Comparison of ENCODE assay signal across 31 cellular contexts in the genomic region with DNA sequence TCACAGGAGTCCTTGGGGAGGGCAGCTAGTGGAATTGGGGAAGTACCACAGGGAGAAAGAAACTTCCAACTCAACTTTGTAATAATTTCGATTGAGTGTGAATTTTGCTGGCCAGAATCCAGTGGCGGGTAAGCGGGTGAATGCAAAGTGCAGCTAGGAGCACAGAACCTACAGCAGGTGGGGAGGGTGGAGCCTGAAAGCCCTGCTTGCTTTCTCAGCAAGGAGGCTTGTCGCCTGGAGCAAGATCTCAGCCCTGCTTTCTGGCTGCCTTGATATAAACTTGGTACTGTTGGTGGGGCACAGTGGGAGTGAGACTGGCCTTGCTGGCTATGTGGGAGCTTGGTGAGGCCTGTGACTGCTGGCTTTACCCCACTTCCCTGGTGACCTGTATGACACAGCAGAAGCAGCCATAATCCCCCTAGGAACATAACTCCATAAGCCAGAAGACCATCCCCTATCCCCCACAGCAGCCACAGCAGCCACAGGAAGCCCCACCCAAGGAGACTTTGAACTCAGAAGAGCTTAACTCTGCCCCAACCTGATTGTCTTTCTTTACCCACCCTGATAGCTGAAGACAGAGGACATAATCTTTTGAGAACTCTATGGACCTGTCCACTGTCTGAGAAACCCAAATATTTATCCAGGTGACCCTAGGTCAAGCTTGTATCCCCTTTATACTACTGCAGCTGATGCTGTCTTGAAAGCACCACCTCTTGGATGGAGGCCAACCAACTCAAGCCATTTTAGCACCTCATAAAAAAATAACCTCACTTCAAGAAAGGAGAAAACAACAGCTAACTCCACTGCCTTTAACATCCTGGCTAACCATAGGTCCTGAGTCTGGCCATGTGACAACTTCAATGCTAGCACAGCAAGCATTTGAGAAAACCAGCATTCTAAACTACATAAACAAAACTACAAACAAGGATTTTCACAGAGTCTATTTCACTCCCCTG.
"Had no signal": no experiment of that assay in that cellular context is flagged by ENCODE, and none has a peak within 500 bp of the region (broad histone marks: within the 10 kb centered on the region; RNA-seq: fewer than 3 reads in every experiment).

No MANE protein-coding gene starts in this region.

- H3K36me3 ChIP-seq: adrenal gland, gastroesophageal sphincter, ovary, sigmoid colon, upper lobe of left lung, vagina, WERI-Rb-1 had no signal

- H3K27ac Mint-ChIP-seq: activated CD4-positive, alpha-beta memory T cell treated with anti-CD3 and anti-CD28 coated beads for 36 hours; activated naive CD4-positive, alpha-beta T cell treated with anti-CD3 and anti-CD28 coated beads for 36 hours; activated naive CD8-positive, alpha-beta T cell treated with anti-CD3 and anti-CD28 coated beads for 36 hours; activated T-helper 1 cell treated with anti-CD3 and anti-CD28 coated beads, Interleukin-12 subunit alpha, Interleukin-12 subunit beta, Interleukin-2, Interleukin-4 antibody, amounts not matched to agents 30 ng/mL and 10 ng/mL and 1 ng/mL, durations not matched to agents 14 hours and 24 hours and 36 hours; effector memory CD8-positive, alpha-beta T cell; naive thymus-derived CD4-positive, alpha-beta T cell; progenitor cell of endocrine pancreas; stimulated activated memory B cell treated with anti-CD40 and anti-IgM and Interleukin-4, amounts not matched to agents 10 μg/mL and 1 μg/mL and 100 μg/mL, for 72 hours; stimulated activated naive CD8-positive, alpha-beta T cell treated with anti-CD3 and anti-CD28 coated beads, Interleukin-15, amount 100 ng/mL, for 72 hours had no signal

- H3K27me3 ChIP-seq: adrenal gland, body of pancreas, gastroesophageal sphincter, hepatocyte, ovary, sigmoid colon, upper lobe of left lung, vagina had no signal

- H3K27me3 Mint-ChIP-seq: activated CD4-positive, alpha-beta memory T cell treated with anti-CD3 and anti-CD28 coated beads for 36 hours; activated naive CD8-positive, alpha-beta T cell treated with anti-CD3 and anti-CD28 coated beads for 36 hours; progenitor cell of endocrine pancreas had no signal

- H3K4me1 ChIP-seq: adrenal gland, body of pancreas, gastroesophageal sphincter, sigmoid colon, upper lobe of left lung, vagina had no signal

- H3K4me1 Mint-ChIP-seq: activated naive CD8-positive, alpha-beta T cell treated with anti-CD3 and anti-CD28 coated beads for 36 hours; naive thymus-derived CD4-positive, alpha-beta T cell; stimulated activated memory B cell treated with anti-CD40 and anti-IgM and Interleukin-4, amounts not matched to agents 10 μg/mL and 1 μg/mL and 100 μg/mL, for 72 hours; stimulated activated naive CD8-positive, alpha-beta T cell treated with anti-CD3 and anti-CD28 coated beads, Interleukin-15, amount 100 ng/mL, for 72 hours had no signal

- H3K4me3 ChIP-seq: adrenal gland, body of pancreas, gastroesophageal sphincter, hepatocyte, ovary, sigmoid colon, smooth muscle cell, upper lobe of left lung, vagina had no signal

- H3K27ac ChIP-seq: adrenal gland, body of pancreas, gastroesophageal sphincter, hepatocyte, ovary, sigmoid colon, upper lobe of left lung, vagina, WERI-Rb-1 had no signal

- H3K9me3 ChIP-seq: adrenal gland, ovary, vagina had no signal

- DNase-seq: activated CD4-positive, alpha-beta memory T cell treated with anti-CD3 and anti-CD28 coated beads for 36 hours; activated CD4-positive, alpha-beta T cell treated with anti-CD3 and anti-CD28 coated beads for 48 hours; activated CD8-positive, alpha-beta memory T cell treated with anti-CD3 and anti-CD28 coated beads, Interleukin-2, amount 50 U/mL, for 4 hours; activated effector memory CD4-positive, alpha-beta T cell treated with anti-CD3 and anti-CD28 coated beads, Interleukin-2, amount 50 U/mL, for 16 hours; activated naive CD4-positive, alpha-beta T cell treated with anti-CD3 and anti-CD28 coated beads for 36 hours; activated naive CD8-positive, alpha-beta T cell treated with anti-CD3 and anti-CD28 coated beads for 36 hours; activated T-cell treated with anti-CD3 and anti-CD28 coated beads, Interleukin-2, amount 50 U/mL, for 1 hour; adrenal gland; aorta; body of pancreas; effector memory CD8-positive, alpha-beta T cell; islet precursor cell; left ventricle myocardium superior; naive thymus-derived CD4-positive, alpha-beta T cell; ovary; sigmoid colon; stimulated activated CD4-positive, alpha-beta T cell treated with anti-CD3 and anti-CD28 coated beads, Interleukin-1b, Interleukin-23, amount 100 ng/mL, for 48 hours; stimulated activated CD4-positive, alpha-beta T cell treated with anti-CD3 and anti-CD28 coated beads, Interleukin-4, amount 100 ng/mL, for 4 hours; stimulated activated CD8-positive, alpha-beta memory T cell treated with anti-CD3 and anti-CD28 coated beads, Interleukin-4, amount 100 ng/mL, for 48 hours; stimulated activated naive CD8-positive, alpha-beta T cell treated with anti-CD3 and anti-CD28 coated beads, Interleukin-15, amount 100 ng/mL, for 72 hours; substantia nigra; upper lobe of left lung; WERI-Rb-1 had no signal

- H3K4me3 Mint-ChIP-seq: activated CD4-positive, alpha-beta memory T cell treated with anti-CD3 and anti-CD28 coated beads for 36 hours; activated naive CD4-positive, alpha-beta T cell treated with anti-CD3 and anti-CD28 coated beads for 36 hours; activated naive CD8-positive, alpha-beta T cell treated with anti-CD3 and anti-CD28 coated beads for 36 hours; activated T-helper 1 cell treated with anti-CD3 and anti-CD28 coated beads, Interleukin-12 subunit alpha, Interleukin-12 subunit beta, Interleukin-2, Interleukin-4 antibody, amounts not matched to agents 30 ng/mL and 10 ng/mL and 1 ng/mL, durations not matched to agents 14 hours and 24 hours and 36 hours; effector memory CD8-positive, alpha-beta T cell; naive thymus-derived CD4-positive, alpha-beta T cell; stimulated activated memory B cell treated with anti-CD40 and anti-IgM and Interleukin-4, amounts not matched to agents 10 μg/mL and 1 μg/mL and 100 μg/mL, for 72 hours; stimulated activated naive CD8-positive, alpha-beta T cell treated with anti-CD3 and anti-CD28 coated beads, Interleukin-15, amount 100 ng/mL, for 72 hours had no signal

- H3K36me3 Mint-ChIP-seq: activated CD4-positive, alpha-beta memory T cell treated with anti-CD3 and anti-CD28 coated beads for 36 hours had no signal

- ATAC-seq: activated CD4-positive, CD25-positive, alpha-beta regulatory T cell treated with anti-CD3 and anti-CD28 coated beads, Interleukin-2, amount 50 U/mL, for 24 hours; body of pancreas; effector memory CD8-positive, alpha-beta T cell; gastroesophageal sphincter; left ventricle myocardium superior; naive thymus-derived CD4-positive, alpha-beta T cell; stimulated activated memory B cell treated with anti-CD40 and anti-IgM and Interleukin-4, amounts not matched to agents 10 μg/mL and 1 μg/mL and 100 μg/mL, for 72 hours; stimulated activated naive CD8-positive, alpha-beta T cell treated with anti-CD3 and anti-CD28 coated beads, Interleukin-15, amount 100 ng/mL, for 72 hours had no signal
